Comparison of ENCODE assay signal across 30 cellular contexts in the genomic region with DNA sequence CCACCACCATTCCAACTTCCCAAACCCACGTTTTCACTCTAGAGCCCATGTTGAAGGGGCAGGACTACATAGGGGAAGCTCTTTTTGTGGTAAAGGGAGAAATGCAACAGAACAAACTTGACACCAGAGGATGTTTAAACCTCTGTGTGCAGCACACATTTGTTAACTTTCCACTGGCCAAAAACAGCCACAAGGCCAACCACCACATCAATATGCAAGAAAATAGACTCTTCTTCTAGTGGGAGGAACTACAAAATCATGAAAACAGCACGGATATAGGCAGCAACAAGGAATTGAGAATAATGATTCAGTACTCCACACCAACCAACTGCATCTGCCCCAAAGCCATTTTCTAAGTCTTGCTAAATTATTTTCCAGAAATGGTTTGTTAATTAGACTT.
DNase-seq lines count a peak whose midpoint lies in the region; ATAC-seq and TF ChIP-seq lines count a peak whose summit lies in the region.
"Had no signal": no experiment of that assay in that cellular context is flagged by ENCODE, and none has a peak within 500 bp of the region (broad histone marks: within the 10 kb centered on the region; RNA-seq: fewer than 3 reads in every experiment).

No MANE protein-coding gene starts in this region.

- no peaks in the 10 kb centered on the region for H3K4me1 Mint-ChIP-seq in activated T-helper 17 cell treated with anti-CD3 and anti-CD28 coated beads, Interleukin-2, amount 50 U/mL, for 72 hours
- H3K4me1 Mint-ChIP-seq in CD14-positive monocyte = peaks cover 15% of the 10 kb centered on the region
- H3K4me1 Mint-ChIP-seq: activated CD4-positive, alpha-beta T cell treated with anti-CD3 and anti-CD28 coated beads, Interleukin-2, amount 10 ng/mL, durations not matched to agents 7 days and 5 days; activated naive CD4-positive, alpha-beta T cell treated with anti-CD3 and anti-CD28 coated beads, Interleukin-2, amount 50 U/mL, for 24 hours had no signal

- intact Hi-C loops in CD14-positive monocyte (cut with micrococcal nuclease) = no loop called here

- no peaks in the 10 kb centered on the region for H3K27me3 ChIP-seq in Peyer's patch
- H3K27me3 ChIP-seq: ascending aorta; BLaER1 treated with 17β-estradiol and CSF1 and Interleukin-3, amounts not matched to agents 10 nM and 100 nM; neutrophil; suprapubic skin; uterus had no signal

- H3K36me3 ChIP-seq in Peyer's patch = no peaks in the 10 kb centered on the region
- H3K36me3 ChIP-seq: ascending aorta; BLaER1 treated with 17β-estradiol and CSF1 and Interleukin-3, amounts not matched to agents 10 nM and 100 nM; neutrophil; suprapubic skin; uterus; WERI-Rb-1 had no signal

- no peak for TF ChIP-seq POLR2A in Peyer's patch (IDR thresholded peaks at IDR 0.05)

- H3K27ac ChIP-seq in Peyer's patch = no peak overlapping the region
- H3K27ac ChIP-seq: ascending aorta; BLaER1 treated with 17β-estradiol and CSF1 and Interleukin-3, amounts not matched to agents 10 nM and 100 nM; foreskin keratinocyte; KMS-11; neutrophil; RWPE1; suprapubic skin; uterus; WERI-Rb-1 had no signal

- peak; percentile 51 for ATAC-seq in GM18867 (IDR thresholded peaks at IDR 0.05; ENCODE audit: unreplicated experiment)
- peak; percentile 74 for ATAC-seq in HG02885 (IDR thresholded peaks at IDR 0.05; ENCODE audit: poor library complexity, unreplicated experiment)
- ATAC-seq in activated T-helper 17 cell treated with anti-CD3 and anti-CD28 coated beads, Interleukin-2, amount 50 U/mL, for 72 hours (replicated peaks) = peak; percentile 31
- ATAC-seq: esophagus mucosa, foreskin keratinocyte, SK-N-SH treated with all-trans-retinoic acid at 6 μM for 48 hours had no signal

- no peaks in the 10 kb centered on the region for H3K9me3 Mint-ChIP-seq in activated T-helper 17 cell treated with anti-CD3 and anti-CD28 coated beads, Interleukin-2, amount 50 U/mL, for 72 hours
- no peaks in the 10 kb centered on the region for H3K9me3 Mint-ChIP-seq in CD14-positive monocyte
- H3K9me3 Mint-ChIP-seq: activated CD4-positive, alpha-beta T cell treated with anti-CD3 and anti-CD28 coated beads, Interleukin-2, amount 10 ng/mL, durations not matched to agents 7 days and 5 days; activated naive CD4-positive, alpha-beta T cell treated with anti-CD3 and anti-CD28 coated beads, Interleukin-2, amount 50 U/mL, for 24 hours; memory B cell had no signal

- H3K27me3 Mint-ChIP-seq in activated T-helper 17 cell treated with anti-CD3 and anti-CD28 coated beads, Interleukin-2, amount 50 U/mL, for 72 hours = peaks cover 6% of the 10 kb centered on the region
- peaks cover 1 to 4% (median 3%) of the 10 kb centered on the region in 3 donors for H3K27me3 Mint-ChIP-seq in CD14-positive monocyte (ENCODE audit: low read depth in 3 of 3)
- H3K27me3 Mint-ChIP-seq: activated naive CD4-positive, alpha-beta T cell treated with anti-CD3 and anti-CD28 coated beads, Interleukin-2, amount 50 U/mL, for 24 hours; memory B cell had no signal

- H3K4me1 ChIP-seq in Peyer's patch = no peaks in the 10 kb centered on the region
- H3K4me1 ChIP-seq: ascending aorta, foreskin keratinocyte, suprapubic skin, uterus had no signal

- peak; percentile 13 for DNase-seq in GDM1 (lab: John Stamatoyannopoulos, UW)
- DNase-seq in Peyer's patch = no peak
- DNase-seq in NCI-H2107 treated with DMSO at 0.1 percent for 48 hours (lab: John Stamatoyannopoulos, UW; ENCODE audit: unreplicated experiment) = no peak
- no peak for DNase-seq in CD14-positive monocyte (ENCODE audit: low spot score)
- no peak for DNase-seq in putamen (ENCODE audit: low spot score)
- DNase-seq: ACHN; activated CD4-positive, alpha-beta T cell treated with anti-CD3 and anti-CD28 coated beads, Interleukin-2, amount 10 ng/mL, durations not matched to agents 7 days and 5 days; activated CD8-positive, alpha-beta memory T cell treated with anti-CD3 and anti-CD28 coated beads, Interleukin-2, amount 50 U/mL, for 4 hours; cortex of kidney; DND-41; foreskin keratinocyte; HCEC 1CT; NCI-H1048; NCI-H187; NCI-H526 treated with DMSO at 0.1 percent for 48 hours; uterus; WERI-Rb-1 had no signal

- no peak for TF ChIP-seq CTCF in Peyer's patch (IDR thresholded peaks at IDR 0.05)
- no peak for TF ChIP-seq CTCF in CD14-positive monocyte (IDR thresholded peaks at IDR 0.05)

- H3K4me3 ChIP-seq in Peyer's patch = no peak overlapping the region
- H3K4me3 ChIP-seq: ascending aorta; BLaER1 treated with 17β-estradiol and CSF1 and Interleukin-3, amounts not matched to agents 10 nM and 100 nM; suprapubic skin; uterus had no signal

- H3K9me3 ChIP-seq in Peyer's patch = no peaks in the 10 kb centered on the region
- H3K9me3 ChIP-seq: ascending aorta; BLaER1 treated with 17β-estradiol and CSF1 and Interleukin-3, amounts not matched to agents 10 nM and 100 nM; neutrophil; suprapubic skin; uterus had no signal

- H3K27ac Mint-ChIP-seq in activated T-helper 17 cell treated with anti-CD3 and anti-CD28 coated beads, Interleukin-2, amount 50 U/mL, for 72 hours = no peak overlapping the region
- H3K27ac Mint-ChIP-seq in CD14-positive monocyte = no peak overlapping the region
- H3K27ac Mint-ChIP-seq: activated CD4-positive, alpha-beta T cell treated with anti-CD3 and anti-CD28 coated beads, Interleukin-2, amount 10 ng/mL, durations not matched to agents 7 days and 5 days; activated naive CD4-positive, alpha-beta T cell treated with anti-CD3 and anti-CD28 coated beads, Interleukin-2, amount 50 U/mL, for 24 hours; memory B cell had no signal

- no peak overlapping the region for H3K4me3 Mint-ChIP-seq in activated T-helper 17 cell treated with anti-CD3 and anti-CD28 coated beads, Interleukin-2, amount 50 U/mL, for 72 hours
- no peak overlapping the region for H3K4me3 Mint-ChIP-seq in CD14-positive monocyte
- H3K4me3 Mint-ChIP-seq: activated CD4-positive, alpha-beta T cell treated with anti-CD3 and anti-CD28 coated beads, Interleukin-2, amount 10 ng/mL, durations not matched to agents 7 days and 5 days; activated naive CD4-positive, alpha-beta T cell treated with anti-CD3 and anti-CD28 coated beads, Interleukin-2, amount 50 U/mL, for 24 hours; memory B cell had no signal

- H3K36me3 Mint-ChIP-seq in activated T-helper 17 cell treated with anti-CD3 and anti-CD28 coated beads, Interleukin-2, amount 50 U/mL, for 72 hours (ENCODE audit: low read depth) = no peaks in the 10 kb centered on the region
- no peaks in the 10 kb centered on the region for H3K36me3 Mint-ChIP-seq in CD14-positive monocyte
- H3K36me3 Mint-ChIP-seq: activated naive CD4-positive, alpha-beta T cell treated with anti-CD3 and anti-CD28 coated beads, Interleukin-2, amount 50 U/mL, for 24 hours; memory B cell had no signal
